ENCODE assay signal across 7 cellular contexts in the genomic region with DNA sequence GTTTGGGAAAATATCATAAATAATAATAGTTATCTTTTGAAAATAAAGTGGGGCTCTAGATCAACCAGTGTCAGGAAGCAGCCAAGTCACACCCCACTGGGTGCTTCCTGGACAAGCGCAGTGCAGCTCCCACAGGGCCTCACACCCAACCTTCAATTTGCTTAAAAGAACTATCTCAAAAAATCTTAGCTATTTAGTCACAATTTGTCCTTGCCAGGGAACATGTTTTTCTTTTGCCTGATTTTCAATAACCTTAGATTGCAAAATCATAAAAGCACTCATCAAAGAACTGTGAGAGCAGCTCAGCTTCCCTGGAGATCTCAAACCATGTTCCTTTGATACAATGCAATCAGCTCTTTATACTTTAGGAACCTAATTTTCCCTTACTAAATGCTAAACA. TPM values are rescaled to one million over a fixed set of nuclear protein-coding genes. Genes with fewer than 3 reads are reported as not detected.
DNase-seq lines count a peak whose midpoint lies in the region; ATAC-seq and TF ChIP-seq lines count a peak whose summit lies in the region.

No MANE protein-coding gene starts in this region.

- H3K27ac Mint-ChIP-seq in activated B cell treated with CpG ODN at 0.5 μM for 24 hours: peak overlapping the region; percentile 95
- peak overlapping the region; percentile 96 for H3K27ac Mint-ChIP-seq in stimulated activated effector memory CD8-positive, alpha-beta T cell treated with anti-CD3 and anti-CD28 coated beads, Interleukin-12 subunit alpha, Interleukin-12 subunit beta, amount 100 ng/mL, for 72 hours

- no peak overlapping the region for H3K27ac ChIP-seq in HUES48 (ENCODE audit: low read depth, low read length)
- peak overlapping the region; percentile 95 for H3K27ac ChIP-seq in right atrium auricular region
- H3K27ac ChIP-seq in brain microvascular endothelial cell: no peak overlapping the region

- no peak for ATAC-seq in activated B cell treated with CpG ODN at 0.5 μM for 24 hours (ENCODE audit: low read depth)
- ATAC-seq in stimulated activated effector memory CD8-positive, alpha-beta T cell treated with anti-CD3 and anti-CD28 coated beads, Interleukin-12 subunit alpha, Interleukin-12 subunit beta, amount 100 ng/mL, for 72 hours: no peak
- no peak for ATAC-seq in GM21619 (IDR thresholded peaks at IDR 0.05; ENCODE audit: unreplicated experiment)

- H3K27me3 ChIP-seq in HUES48 (ENCODE audit: control insufficient read depth, insufficient read depth, low read length) (peaks cover 6% of the 10 kb centered on the region; the same call in 1 of the 2 replicates), right atrium auricular region (no peaks in the 10 kb centered on the region), brain microvascular endothelial cell (replicated peaks) (no peaks in the 10 kb centered on the region)

- peak overlapping the region; percentile 86 for H3K4me3 Mint-ChIP-seq in activated B cell treated with CpG ODN at 0.5 μM for 24 hours
- peak overlapping the region; percentile 88 for H3K4me3 Mint-ChIP-seq in stimulated activated effector memory CD8-positive, alpha-beta T cell treated with anti-CD3 and anti-CD28 coated beads, Interleukin-12 subunit alpha, Interleukin-12 subunit beta, amount 100 ng/mL, for 72 hours

- no peak for TF ChIP-seq CTCF in activated B cell treated with CpG ODN at 0.5 μM for 24 hours (IDR thresholded peaks at IDR 0.05)
- TF ChIP-seq CTCF in right atrium auricular region (IDR thresholded peaks at IDR 0.05): no peak
- no peak for TF ChIP-seq CTCF in brain microvascular endothelial cell (IDR thresholded peaks at IDR 0.05; ENCODE audit: low read depth, low read length, missing control alignments)

- intact Hi-C loops in activated B cell treated with CpG ODN at 0.5 μM for 24 hours (cut with micrococcal nuclease): loop anchor here (1.0 kb wide), 1 partner anchor 185 kb away; no protein-coding TSS in a partner anchor

- POLR2A ChIA-PET in activated B cell treated with CpG ODN at 0.5 μM for 24 hours (lab: Charles Lee): interaction anchor here (0.8 to 3.8 kb wide), 7 partner anchors 9 to 488 kb away, joined by 3 to 145 read pairs (median 23); partner anchors contain the start of genes HDDC2, HINT3 and TRMT11

- H3K27me3 Mint-ChIP-seq in activated B cell treated with CpG ODN at 0.5 μM for 24 hours: no peaks in the 10 kb centered on the region

- no peaks in the 10 kb centered on the region for H3K9me3 Mint-ChIP-seq in activated B cell treated with CpG ODN at 0.5 μM for 24 hours
- no peaks in the 10 kb centered on the region for H3K9me3 Mint-ChIP-seq in stimulated activated effector memory CD8-positive, alpha-beta T cell treated with anti-CD3 and anti-CD28 coated beads, Interleukin-12 subunit alpha, Interleukin-12 subunit beta, amount 100 ng/mL, for 72 hours

- H3K36me3 ChIP-seq in HUES48 (ENCODE audit: control insufficient read depth, insufficient read depth, low read length): no peaks in the 10 kb centered on the region
- H3K36me3 ChIP-seq in right atrium auricular region: no peaks in the 10 kb centered on the region
- H3K36me3 ChIP-seq in brain microvascular endothelial cell (replicated peaks): no peaks in the 10 kb centered on the region

- in situ Hi-C loops in brain microvascular endothelial cell (cut with HindIII; ENCODE audit: low pct_ligation_motif_present, low sequenced_read_pairs): loop anchor here (25.0 kb wide), 1 partner anchor 173 kb away; the partner anchor contains the start of gene HINT3

- H3K4me3 ChIP-seq in HUES48 (ENCODE audit: low read depth, low read length) (peak overlapping the region; percentile 87), right atrium auricular region (no peak overlapping the region), brain microvascular endothelial cell (ENCODE audit: low read depth, low read length) (no peak overlapping the region)

- H3K9ac ChIP-seq in HUES48 (ENCODE audit: low read depth, low read length): no peak overlapping the region

- DNase-seq in activated B cell treated with CpG ODN at 0.5 μM for 24 hours: no peak
- no peak for DNase-seq in right atrium auricular region (ENCODE audit: low spot score)
- DNase-seq in stimulated activated effector memory CD8-positive, alpha-beta T cell treated with anti-CD3 and anti-CD28 coated beads, Interleukin-12 subunit alpha, Interleukin-12 subunit beta, amount 100 ng/mL, for 72 hours (ENCODE audit: low spot score in 2 of 2): no peak
- DNase-seq in T1000 (lab: John Stamatoyannopoulos, UW): no peak
- DNase-seq in brain microvascular endothelial cell: no peak

- H3K9me3 ChIP-seq in HUES48 (ENCODE audit: control insufficient read depth, insufficient read depth, low read length): no peaks in the 10 kb centered on the region
- no peaks in the 10 kb centered on the region for H3K9me3 ChIP-seq in right atrium auricular region

- CTCF ChIA-PET in activated B cell treated with CpG ODN at 0.5 μM for 24 hours (lab: Charles Lee): interaction anchor here (1.0 to 5.4 kb wide), 10 partner anchors 8 to 475 kb away, joined by 3 to 57 read pairs (median 10); partner anchors contain the start of gene HINT3

- peaks cover 48% of the 10 kb centered on the region for H3K4me1 Mint-ChIP-seq in activated B cell treated with CpG ODN at 0.5 μM for 24 hours
- H3K4me1 Mint-ChIP-seq in stimulated activated effector memory CD8-positive, alpha-beta T cell treated with anti-CD3 and anti-CD28 coated beads, Interleukin-12 subunit alpha, Interleukin-12 subunit beta, amount 100 ng/mL, for 72 hours: peaks cover 41% of the 10 kb centered on the region

- H3K36me3 Mint-ChIP-seq in activated B cell treated with CpG ODN at 0.5 μM for 24 hours (ENCODE audit: low read depth): peaks cover 23% of the 10 kb centered on the region
- H3K36me3 Mint-ChIP-seq in stimulated activated effector memory CD8-positive, alpha-beta T cell treated with anti-CD3 and anti-CD28 coated beads, Interleukin-12 subunit alpha, Interleukin-12 subunit beta, amount 100 ng/mL, for 72 hours: peaks cover 44% of the 10 kb centered on the region

- H3K4me1 ChIP-seq in HUES48 (ENCODE audit: control insufficient read depth, insufficient read depth, low read length) (peaks cover 18% of the 10 kb centered on the region), right atrium auricular region (peaks cover 0 to 31% of the 10 kb centered on the region in 2 donors)

RNA-seq across cellular contexts. Expression of gene NCOA7, which starts 1.6 kb away (rescaled TPM):
- total RNA-seq in activated B cell treated with CpG ODN at 0.5 μM for 24 hours (29.2 and 33.4 TPM in 2 replicates), right atrium auricular region (10 to 100 TPM; 12.2 to 12.7 TPM)

RNA-seq across cellular contexts. Expression of gene HEY2, which starts 39.7 kb away (rescaled TPM):
- total RNA-seq in activated B cell treated with CpG ODN at 0.5 μM for 24 hours (not detected in 2 replicates), right atrium auricular region (1 to 10 TPM; 1.8 to 2.7 TPM)

Comparison
In these comparisons a context has a peak if more than half of its experiments do, and no peak if none do; other contexts are left out.
1. H3K27ac ChIP-seq: peak in right atrium auricular region (2 of 2); none in HUES48 (single experiment) and brain microvascular endothelial cell (single experiment).